In genomic region chr18:62531078-62531477, GRCh38 we compare ENCODE assay signal across 1 cellular context.
TF ChIP-seq lines count a peak whose summit lies in the region.

No MANE protein-coding gene starts in this region.

TF ChIP-seq in endothelial cell of umbilical vein, 7 proteins besides CTCF, POLR2A, EP300 and RAD21:
- no peak for TF ChIP-seq JUN (IDR thresholded peaks at IDR 0.05; ENCODE audit: borderline replicate concordance, insufficient read depth, insufficient read length, low read depth)
- TF ChIP-seq POLR2AphosphoS5 (IDR thresholded peaks at IDR 0.05; ENCODE audit: insufficient read depth, low read depth, low read length), result no peak
- no peak for TF ChIP-seq MAX (IDR thresholded peaks at IDR 0.05; ENCODE audit: insufficient read depth, insufficient read length)
- TF ChIP-seq FOS (IDR thresholded peaks at IDR 0.05; ENCODE audit: borderline replicate concordance, insufficient read depth, low read length), result no peak
- TF ChIP-seq EZH2 (IDR thresholded peaks at IDR 0.05; ENCODE audit: borderline replicate concordance, low read depth, low read length, severe bottlenecking), result no peak
- no peak for TF ChIP-seq GATA2 (IDR thresholded peaks at IDR 0.05; ENCODE audit: insufficient read depth, insufficient read length, low read depth, low read length)
- no peak for TF ChIP-seq MYC (IDR thresholded peaks at IDR 0.05; ENCODE audit: low read depth, low read length)
